In genomic region chr3:184361532-184361931, GRCh38 we compare ENCODE assay signal across 8 cellular contexts. TPM values are rescaled to one million over a fixed set of nuclear protein-coding genes. Genes with fewer than 3 reads are reported as not detected.
DNase-seq lines count a peak whose midpoint lies in the region; ATAC-seq, FAIRE-seq and TF ChIP-seq lines count a peak whose summit lies in the region.

Gene CLCN2, minus strand, starts transcription at chr3:184361605. Its CDS starts 126 bp downstream, at chr3:184361479.
Gene POLR2H, plus strand, starts transcription at chr3:184361710. Its CDS starts 1,783 bp downstream, at chr3:184363493.

- H3K4me1 Mint-ChIP-seq in progenitor cell of endocrine pancreas (ENCODE audit: low read depth), result peaks cover 26% of the 10 kb centered on the region

- POLR2A ChIA-PET in BJ (lab: Charles Lee), result no interaction called here

- 0 out of 2 replicates have a peak, but pooled peaks cover 1% of the 10 kb centered on the region for H3K36me3 ChIP-seq in BJ (ENCODE audit: control insufficient read depth, insufficient read depth, low read length)

- intact Hi-C loops in right cardiac atrium (cut with DNase I), result no loop called here

- H3K9me3 ChIP-seq in right cardiac atrium (ENCODE audit: control insufficient read depth, low read length), result no peaks in the 10 kb centered on the region

- H3K36me3 Mint-ChIP-seq in progenitor cell of endocrine pancreas (ENCODE audit: insufficient read depth), result peaks cover 15% of the 10 kb centered on the region

- H3K27me3 ChIP-seq in BJ (ENCODE audit: control insufficient read depth, insufficient read depth, low read length) (no peaks in the 10 kb centered on the region), right cardiac atrium (ENCODE audit: control insufficient read depth, insufficient read depth) (no peaks in the 10 kb centered on the region)

- no peak for DNase-seq in BJ (ENCODE audit: low read depth)
- DNase-seq in RCC 7860 (ENCODE audit: low spot score), result peak; percentile 33
- peak; percentile 65 to 86 (median 84) for DNase-seq in right cardiac atrium
- DNase-seq in progenitor cell of endocrine pancreas (ENCODE audit: low spot score, unreplicated experiment), result peak; percentile 64
- DNase-seq in DMS153 treated with DMSO at 0.1 percent for 48 hours (lab: John Stamatoyannopoulos, UW; ENCODE audit: unreplicated experiment), result no peak

- 0% methylated on average over 7 to 56 of the region's 56 CpGs for WGBS in adipose tissue, 3 donors
- under 1% methylated on average over 56 of the region's 56 CpGs for WGBS in right cardiac atrium

- H3K9me3 Mint-ChIP-seq in progenitor cell of endocrine pancreas (ENCODE audit: low read depth), result no peaks in the 10 kb centered on the region

- no peak for FAIRE-seq in RCC 7860 (lab: Jason Lieb, UNC)

- H3K4me3 ChIP-seq in BJ (ENCODE audit: low read depth, low read length) (peak within 1 kb of the TSS; percentile 77), right cardiac atrium (ENCODE audit: low read length) (peak within 1 kb of the TSS; percentile 81)

- peak within 1 kb of the TSS; percentile 97 for H3K27ac Mint-ChIP-seq in progenitor cell of endocrine pancreas

- H3K27ac ChIP-seq in adipose tissue (ENCODE audit: low read depth, low read length) (peak within 1 kb of the TSS; percentile 60), right cardiac atrium (ENCODE audit: low read length) (peak within 1 kb of the TSS; percentile 95)

- H3K4me1 ChIP-seq in right cardiac atrium (ENCODE audit: control insufficient read depth, insufficient read depth, low read length), result peaks cover 10% of the 10 kb centered on the region

- CTCF ChIA-PET in BJ (lab: Yijun Ruan, JAX), result interaction anchor here (0.6 to 2.2 kb wide), 5 partner anchors 10 to 176 kb away, joined by 3 to 8 read pairs (median 3); no protein-coding TSS in a partner anchor

- peak; percentile 34 for ATAC-seq in GM19023 (IDR thresholded peaks at IDR 0.05; ENCODE audit: unreplicated experiment)
- peak; percentile 33 for ATAC-seq in HG03354 (IDR thresholded peaks at IDR 0.05; ENCODE audit: poor library complexity, severe bottlenecking, unreplicated experiment)
- peak; percentile 70 to 72 for ATAC-seq in right cardiac atrium

- peaks cover 5% of the 10 kb centered on the region for H3K27me3 Mint-ChIP-seq in progenitor cell of endocrine pancreas

- H3K4me3 Mint-ChIP-seq in progenitor cell of endocrine pancreas (ENCODE audit: low read depth), result peak within 1 kb of the TSS; percentile 96

- TF ChIP-seq CTCF in BJ (IDR thresholded peaks at IDR 0.05; ENCODE audit: insufficient read depth, low read depth, low read length) (no peak), progenitor cell of endocrine pancreas (IDR thresholded peaks at IDR 0.05; ENCODE audit: unreplicated experiment) (no peak)

RNA-seq across cellular contexts. Expression of gene CLCN2, which starts in this region (rescaled TPM):
- 1.6 and 2.6 TPM in 2 replicates for polyA plus RNA-seq in BJ (2011; rRNA removed)
- polyA minus RNA-seq in BJ (2011; rRNA and poly(A)+ RNA removed), result 2.9 and 5.5 TPM in 2 replicates
- polyA plus RNA-seq in adipose tissue, result 1 to 10 TPM; 2.8 to 4.3 (median 3.1) TPM
- total RNA-seq in right cardiac atrium, result 1 to 10 TPM; 2.0 to 4.9 (median 3.6) TPM
- polyA plus RNA-seq in right cardiac atrium, result 2.7 TPM
- 21.9 and 22.4 TPM in 2 replicates for total RNA-seq in progenitor cell of endocrine pancreas

RNA-seq across cellular contexts. Expression of gene POLR2H, which starts in this region (rescaled TPM):
- polyA plus RNA-seq in BJ (2011; rRNA removed), result 72.0 and 93.6 TPM in 2 replicates
- 28.6 and 36.4 TPM in 2 replicates for polyA minus RNA-seq in BJ (2011; rRNA and poly(A)+ RNA removed)
- polyA plus RNA-seq in adipose tissue, result 10 to 100 TPM; 55.7 to 89.0 (median 61.4) TPM
- 10 to 100 TPM; 24.4 to 32.9 (median 30.1) TPM for total RNA-seq in right cardiac atrium
- polyA plus RNA-seq in right cardiac atrium, result 37.6 TPM
- total RNA-seq in progenitor cell of endocrine pancreas, result 89.3 and 90.5 TPM in 2 replicates

Comparison
In these comparisons a context has a peak if more than half of its experiments do, and no peak if none do; other contexts are left out.
1. DNase-seq: peak in RCC 7860 (single experiment), right cardiac atrium (3 of 3) and progenitor cell of endocrine pancreas (single experiment); none in BJ (single experiment) and DMS153 treated with DMSO at 0.1 percent for 48 hours (single experiment).
2. Peak in every context shown above with its lines, with median percentiles within 50 percentile points of each other: ATAC-seq.